In genomic region chr1:218303176-218303575, GRCh38 we compare ENCODE assay signal across 16 cellular contexts. TPM values are rescaled to one million over a fixed set of nuclear protein-coding genes. Genes with fewer than 3 reads are reported as not detected.
A peak's percentile ranks its signal among the peaks of the same experiment; 100 is the strongest.
DNase-seq lines count a peak whose midpoint lies in the region; ATAC-seq, FAIRE-seq and TF ChIP-seq lines count a peak whose summit lies in the region.
"Had no signal": no experiment of that assay in that cellular context is flagged by ENCODE, and none has a peak within 500 bp of the region (broad histone marks: within the 10 kb centered on the region; RNA-seq: fewer than 3 reads in every experiment).

No MANE protein-coding gene starts in this region.

- ATAC-seq in HG03039 (IDR thresholded peaks at IDR 0.05; ENCODE audit: unreplicated experiment) (peak; percentile 43), GM12878 (no peak), GM18517 (IDR thresholded peaks at IDR 0.05; ENCODE audit: unreplicated experiment) (no peak)
- ATAC-seq in stimulated activated naive B cell treated with anti-CD40 and anti-IgM and Interleukin-4, amounts not matched to agents 10 μg/mL and 1 μg/mL and 100 μg/mL, for 72 hours (replicated peaks): no peak
- ATAC-seq: GM23338 had no signal

- no peak overlapping the region for H4K91ac ChIP-seq in H9 (ENCODE audit: insufficient read length, low read depth, low read length)

- peaks cover 58 to 73% of the 10 kb centered on the region in 2 experiments for H3K4me1 Mint-ChIP-seq in H9
- H3K4me1 Mint-ChIP-seq in stimulated activated naive B cell treated with anti-CD40 and anti-IgM and Interleukin-4, amounts not matched to agents 10 μg/mL and 1 μg/mL and 100 μg/mL, for 72 hours: peaks cover 3 to 4% of the 10 kb centered on the region in 2 donors
- H3K4me1 Mint-ChIP-seq: B cell had no signal

- no peaks in the 10 kb centered on the region for H3K23me2 ChIP-seq in H9 (ENCODE audit: insufficient read length, low read depth, low read length, poor library complexity, severe bottlenecking)

- no peak overlapping the region for H2BK5ac ChIP-seq in H9 (ENCODE audit: insufficient read length, low read length)

- intact Hi-C loops in GM12878 (cut with micrococcal nuclease; ENCODE audit: unreplicated experiment): no loop called here

- TF ChIP-seq POLR2A in GM12878 (IDR thresholded peaks at IDR 0.05; ENCODE audit: low read depth, low read length): no peak

- in situ Hi-C loops in GM12878 (cut with MboI): no loop called here

- H3K4ac ChIP-seq in H9 (ENCODE audit: low read depth, low read length): no peak overlapping the region

- POLR2A ChIA-PET in GM12878 (lab: Charles Lee): no interaction called here

- RAD21 ChIA-PET in GM12878 (lab: Charles Lee; ENCODE audit: unreplicated experiment): no interaction called here

- H3K27ac Mint-ChIP-seq in H9: peak overlapping the region in 2 of 3 experiments; percentile 24 to 63; a peak in 1 of 7 replicates
- H3K27ac Mint-ChIP-seq in stimulated activated naive B cell treated with anti-CD40 and anti-IgM and Interleukin-4, amounts not matched to agents 10 μg/mL and 1 μg/mL and 100 μg/mL, for 72 hours: peak overlapping the region; percentile 17
- H3K27ac Mint-ChIP-seq: B cell; CD4-positive, alpha-beta T cell; GM23338; HFFc6 had no signal

- no peak overlapping the region for H2AK5ac ChIP-seq in H9 (ENCODE audit: insufficient read length, low read length)

- no peak overlapping the region for H2BK20ac ChIP-seq in H9 (ENCODE audit: low read depth, low read length, poor library complexity, severe bottlenecking)

- H2BK120ac ChIP-seq in H9 (ENCODE audit: low read depth, low read length, poor library complexity, severe bottlenecking): no peak overlapping the region

- no peak for TF ChIP-seq EP300 in GM12878 (IDR thresholded peaks at IDR 0.05; ENCODE audit: borderline replicate concordance in 1 of 2, control insufficient read depth in 1 of 2, low read depth in 2 of 2, low read length in 2 of 2)

- H3K36me3 Mint-ChIP-seq in H9 (ENCODE audit: insufficient read depth in 1 of 3, low read depth in 3 of 3): peaks cover 7 to 30% (median 28%) of the 10 kb centered on the region in 3 experiments
- peaks cover 18 to 23% of the 10 kb centered on the region in 2 donors for H3K36me3 Mint-ChIP-seq in stimulated activated naive B cell treated with anti-CD40 and anti-IgM and Interleukin-4, amounts not matched to agents 10 μg/mL and 1 μg/mL and 100 μg/mL, for 72 hours

- H3K23ac ChIP-seq in H9 (ENCODE audit: insufficient read length, low read depth, low read length): no peak overlapping the region

- H3K4me2 ChIP-seq in H9 (ENCODE audit: insufficient read depth, insufficient read length, low read length): no peak overlapping the region
- H3K4me2 ChIP-seq in GM12878 (ENCODE audit: control insufficient read depth, insufficient read depth): no peak overlapping the region

- no peaks in the 10 kb centered on the region for H3K27me3 Mint-ChIP-seq in H9 (ENCODE audit: low read depth)
- no peaks in the 10 kb centered on the region for H3K27me3 Mint-ChIP-seq in stimulated activated naive B cell treated with anti-CD40 and anti-IgM and Interleukin-4, amounts not matched to agents 10 μg/mL and 1 μg/mL and 100 μg/mL, for 72 hours
- H3K27me3 Mint-ChIP-seq: B cell; CD4-positive, alpha-beta T cell had no signal

- peaks cover 4% of the 10 kb centered on the region for H3K79me1 ChIP-seq in H9 (ENCODE audit: insufficient read depth, low read depth, low read length, poor library complexity, severe bottlenecking)

- no peak overlapping the region for H2BK12ac ChIP-seq in H9 (ENCODE audit: insufficient read length, low read depth, low read length)

- DNase-seq in H9 (no peak), GM12878 (ENCODE audit: low read depth, low spot score) (no peak), HCEC 1CT (no peak), islet precursor cell (no peak)
- DNase-seq in stimulated activated naive B cell treated with anti-CD40 and anti-IgM and Interleukin-4, amounts not matched to agents 10 μg/mL and 1 μg/mL and 100 μg/mL, for 72 hours: no peak
- DNase-seq: C1 segment of cervical spinal cord; CD4-positive, alpha-beta T cell; DMS53; HFFc6; KBM-7 had no signal

- no peak overlapping the region for H3T11ph ChIP-seq in H9 (ENCODE audit: low read length)

- no peak for FAIRE-seq in GM12878 (lab: Jason Lieb, UNC)
- FAIRE-seq: GM18507 had no signal

- H3K4me1 ChIP-seq in H9 (ENCODE audit: insufficient read depth, low read length) (peaks cover 5% of the 10 kb centered on the region; the same call in 1 of the 2 replicates), GM12878 (ENCODE audit: control insufficient read depth, insufficient read depth, low read length) (no peaks in the 10 kb centered on the region)

- TF ChIP-seq CTCF in H9 (conservative IDR thresholded peaks at IDR 0.05) (no peak), GM12878 (IDR thresholded peaks at IDR 0.05 in 2 of 3, conservative IDR thresholded peaks at IDR 0.05 in 1 of 3; ENCODE audit: control insufficient read depth in 2 of 3, extremely low read depth in 1 of 3, insufficient read depth in 1 of 3, low read depth in 3 of 3, low read length in 3 of 3) (no peak)

- H3K9me3 ChIP-seq in H9 (ENCODE audit: control insufficient read depth, low read depth, low read length) (no peaks in the 10 kb centered on the region), GM12878 (replicated peaks; ENCODE audit: control insufficient read depth, insufficient read depth, low read length) (no peaks in the 10 kb centered on the region)
- H3K9me3 ChIP-seq: HAP-1 had no signal

- no TSS peak for BruUV-seq in GM12878 (replicated peaks; lab: Mats Ljungman, UMichigan)

- H3K27ac ChIP-seq in H9 (ENCODE audit: insufficient read length, low read depth, low read length) (no peak overlapping the region), GM12878 (ENCODE audit: control insufficient read depth, insufficient read depth) (no peak overlapping the region)

- no peak overlapping the region for H3K14ac ChIP-seq in H9 (ENCODE audit: insufficient read depth, low read length)

- H4K8ac ChIP-seq in H9 (replicated peaks; ENCODE audit: insufficient read length, low read depth, low read length): no peak overlapping the region

- no peak overlapping the region for H3K9ac ChIP-seq in H9 (ENCODE audit: extremely low read depth, insufficient read length, low read length)
- no peak overlapping the region for H3K9ac ChIP-seq in GM12878 (ENCODE audit: control insufficient read depth, insufficient read depth, low read length)

- peaks cover 0 to 4% of the 10 kb centered on the region in 2 experiments; a peak in 2 of 4 replicates for H3K36me3 ChIP-seq in GM12878 (ENCODE audit: control insufficient read depth in 2 of 2, insufficient read depth in 2 of 2, low read length in 1 of 2)

- H2AFZ ChIP-seq in H9 (ENCODE audit: low read length) (no peak overlapping the region), GM12878 (ENCODE audit: control insufficient read depth, low read depth, low read length) (no peak overlapping the region)
- H2AFZ ChIP-seq: GM23338 had no signal

- H3K4me3 ChIP-seq in GM12878: no peak overlapping the region
- H3K4me3 ChIP-seq: GM23338, HAP-1 had no signal

- H3K79me2 ChIP-seq in H9 (ENCODE audit: insufficient read depth, low read length) (no peaks in the 10 kb centered on the region), GM12878 (ENCODE audit: control insufficient read depth, insufficient read depth, low read length) (no peaks in the 10 kb centered on the region; the same call in 1 of the 2 replicates)

- CTCF ChIA-PET in GM12878 (lab: Yijun Ruan, JAX): interaction anchor here (0.7 to 1.9 kb wide), 3 partner anchors 9 to 1984 kb away, joined by 3 to 5 read pairs (median 5); no protein-coding TSS in a partner anchor

- SMC1A ChIA-PET in GM12878 (lab: Charles Lee; ENCODE audit: uncharacterized antibody, unreplicated experiment): interaction anchor here (2.5 kb wide), 1 partner anchor 18 kb away, joined by 7 read pairs; the partner anchor contains the start of gene RRP15

- H4K20me1 ChIP-seq in H9 (ENCODE audit: control insufficient read depth, insufficient read depth, insufficient read length) (no peaks in the 10 kb centered on the region), GM12878 (ENCODE audit: control insufficient read depth, insufficient read depth) (no peaks in the 10 kb centered on the region)

- TF ChIP-seq RAD21 in GM12878 (IDR thresholded peaks at IDR 0.05; ENCODE audit: insufficient read depth, low read depth, low read length): no peak

- H3K18ac ChIP-seq in H9 (ENCODE audit: insufficient read length, low read depth, low read length): no peak overlapping the region

- H3K27me3 ChIP-seq in H9 (ENCODE audit: insufficient read depth, low read length) (no peaks in the 10 kb centered on the region), GM12878 (replicated peaks in 1 of 2; ENCODE audit: control insufficient read depth in 2 of 2, insufficient read depth in 2 of 2, low read length in 1 of 2) (no peaks in the 10 kb centered on the region)

- H3K9me3 Mint-ChIP-seq in H9: no peaks in the 10 kb centered on the region
- no peaks in the 10 kb centered on the region for H3K9me3 Mint-ChIP-seq in stimulated activated naive B cell treated with anti-CD40 and anti-IgM and Interleukin-4, amounts not matched to agents 10 μg/mL and 1 μg/mL and 100 μg/mL, for 72 hours
- H3K9me3 Mint-ChIP-seq: CD4-positive, alpha-beta T cell; GM23338; HFFc6 had no signal

- no peak overlapping the region for H3K4me3 Mint-ChIP-seq in H9
- no peak overlapping the region for H3K4me3 Mint-ChIP-seq in stimulated activated naive B cell treated with anti-CD40 and anti-IgM and Interleukin-4, amounts not matched to agents 10 μg/mL and 1 μg/mL and 100 μg/mL, for 72 hours
- H3K4me3 Mint-ChIP-seq: B cell; CD4-positive, alpha-beta T cell; GM23338; HFFc6 had no signal

- H2BK15ac ChIP-seq in H9 (ENCODE audit: low read depth, low read length): no peak overlapping the region

- no peak overlapping the region for H4K5ac ChIP-seq in H9 (ENCODE audit: insufficient read length, low read depth, low read length)

- H3K56ac ChIP-seq in H9 (ENCODE audit: insufficient read length, low read depth, low read length): no peak overlapping the region

RNA-seq across cellular contexts. Expression of gene RRP15, which starts 18.1 kb away (rescaled TPM):
- total RNA-seq in H9 (2021) (48.7 and 54.0 TPM in 2 replicates), GM12878 (2014; rRNA removed) (6.4 and 8.6 TPM in 2 replicates), GM12878 (2014; rRNA removed; fragmentation: Illumina TruSeq; extraction: Trizol) (17.1 and 18.4 TPM in 2 replicates), GM12878 (2021) (21.0 and 21.2 TPM in 2 replicates)
- 21.2 and 32.4 TPM in 2 replicates for total RNA-seq in GM12878 (2013; cell fraction: nucleolus; rRNA removed)
- 2.2 TPM for polyA plus RNA-seq in GM12878 (2011; ENCODE audit: low read depth)
- polyA plus RNA-seq in GM12878 (2011; rRNA removed) (9.8 and 11.3 TPM in 2 replicates), GM12878 (2014; fragmentation: Illumina TruSeq; extraction: Trizol) (13.0 and 20.2 TPM in 2 replicates), GM12878 (2014; fragmentation: Nextera tagmentation; extraction: Ambion mirVana) (10 to 100 TPM; 29.4 to 34.3 TPM), GM12878 (2014; rRNA removed) (4.3 and 5.6 TPM in 2 replicates), GM12878 (2016; fragmentation: Nextera tagmentation; extraction: Ambion mirVana) (10 to 100 TPM; 37.6 to 37.8 TPM)
- 0.88 and 1.1 TPM in 2 replicates for polyA plus RNA-seq in GM12878 (2011; cell fraction: cytosol; rRNA removed)
- polyA plus RNA-seq in GM12878 (2011; cell fraction: nucleus; rRNA removed): 1.9 and 2.0 TPM in 2 replicates
- polyA plus RNA-seq in GM12878 (2012): 6.5 and 7.4 TPM in 2 replicates
- polyA minus RNA-seq in GM12878 (2011; rRNA and poly(A)+ RNA removed): 2.0 TPM in 2 replicates
- 1.2 and 2.2 TPM in 2 replicates for polyA minus RNA-seq in GM12878 (2011; cell fraction: cytosol; rRNA and poly(A)+ RNA removed)
- polyA minus RNA-seq in GM12878 (2011; cell fraction: nucleus; rRNA and poly(A)+ RNA removed): 3.5 and 5.0 TPM in 2 replicates

RNA-seq across cellular contexts. Expression of gene TGFB2, which starts 42.0 kb away (rescaled TPM):
- total RNA-seq in H9 (2021) (0.13 TPM in 1 of 2 replicates, not detected in the other), GM12878 (2014; rRNA removed) (0.16 TPM in 1 of 2 replicates, not detected in the other), GM12878 (2014; rRNA removed; fragmentation: Illumina TruSeq; extraction: Trizol) (0.04 and 0.18 TPM in 2 replicates), GM12878 (2021) (0.35 TPM in 1 of 2 replicates, not detected in the other)
- total RNA-seq in GM12878 (2013; cell fraction: nucleolus; rRNA removed): not detected in 2 replicates
- polyA plus RNA-seq in GM12878 (2011; ENCODE audit: low read depth): not detected
- polyA plus RNA-seq in GM12878 (2011; rRNA removed) (0.03 TPM in 2 replicates), GM12878 (2014; fragmentation: Illumina TruSeq; extraction: Trizol) (0.03 TPM in 1 of 2 replicates, not detected in the other), GM12878 (2014; fragmentation: Nextera tagmentation; extraction: Ambion mirVana) (not detected), GM12878 (2014; rRNA removed) (not detected in 2 replicates), GM12878 (2016; fragmentation: Nextera tagmentation; extraction: Ambion mirVana) (under 1 TPM in 1 of 2 experiments, not detected in 1; 0.11 TPM)
- not detected in 2 replicates for polyA plus RNA-seq in GM12878 (2011; cell fraction: cytosol; rRNA removed)
- polyA plus RNA-seq in GM12878 (2011; cell fraction: nucleus; rRNA removed): 0.03 and 0.04 TPM in 2 replicates
- polyA plus RNA-seq in GM12878 (2012): not detected in 2 replicates
- polyA minus RNA-seq in GM12878 (2011; rRNA and poly(A)+ RNA removed): not detected in 2 replicates
- polyA minus RNA-seq in GM12878 (2011; cell fraction: cytosol; rRNA and poly(A)+ RNA removed): not detected in 2 replicates
- under 0.01 and 0.29 TPM in 2 replicates for polyA minus RNA-seq in GM12878 (2011; cell fraction: nucleus; rRNA and poly(A)+ RNA removed)
